Comparison of ENCODE assay signal across 19 cellular contexts in the genomic region with DNA sequence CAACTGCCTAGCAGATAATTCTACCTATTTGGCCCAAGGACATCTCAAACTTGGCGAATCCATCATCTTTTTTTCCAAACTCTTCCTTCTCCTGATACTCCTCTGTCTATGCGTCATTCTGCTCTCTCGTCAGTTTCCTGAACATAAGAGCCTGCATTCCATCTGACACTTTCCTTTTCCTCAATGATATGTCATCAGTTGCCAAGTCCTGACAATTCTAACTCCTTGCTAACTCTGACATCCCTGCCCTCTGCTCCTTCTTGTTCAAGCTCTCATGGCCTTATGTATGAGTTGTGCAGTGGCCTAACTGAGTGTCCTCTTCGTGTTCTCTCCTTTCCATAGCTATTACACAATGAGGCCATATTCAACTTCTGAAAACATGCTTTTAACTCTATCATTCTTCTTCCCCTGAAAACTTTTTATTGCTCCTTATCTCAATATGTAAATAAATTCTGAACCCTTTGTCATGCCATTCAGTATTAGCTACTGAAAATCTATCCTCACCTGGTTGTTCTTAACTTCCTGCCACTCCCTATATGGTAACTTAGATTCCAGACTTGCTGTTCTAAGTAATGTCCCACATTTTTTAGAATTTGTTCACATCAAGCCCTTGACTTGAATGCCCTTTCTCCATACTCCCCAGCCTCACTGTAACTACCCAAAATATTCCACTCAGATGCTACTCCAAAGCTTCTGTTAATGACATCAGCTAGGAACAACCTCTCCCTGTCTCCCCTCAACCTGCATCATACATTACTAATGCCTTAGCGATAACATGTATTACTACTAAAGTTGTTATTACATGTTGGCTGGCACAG. TPM values are rescaled to one million over a fixed set of nuclear protein-coding genes. Genes with fewer than 3 reads are reported as not detected.
DNase-seq lines count a peak whose midpoint lies in the region; ATAC-seq and TF ChIP-seq lines count a peak whose summit lies in the region.
"Had no signal": no experiment of that assay in that cellular context is flagged by ENCODE, and none has a peak within 500 bp of the region (broad histone marks: within the 10 kb centered on the region; RNA-seq: fewer than 3 reads in every experiment).

No MANE protein-coding gene starts in this region.

- peak; percentile 43 to 58 (median 55) for ATAC-seq in psoas muscle
- ATAC-seq in GM21723 (IDR thresholded peaks at IDR 0.05; ENCODE audit: unreplicated experiment): no peak

- H3K4me3 ChIP-seq in right atrium auricular region (no peak overlapping the region), psoas muscle (peak overlapping the region; percentile 72), dorsolateral prefrontal cortex (no peak overlapping the region)
- H3K4me3 ChIP-seq: GM23248, MG63 had no signal

- intact Hi-C loops in psoas muscle (cut with DNase I): no loop called here
- intact Hi-C loops in dorsolateral prefrontal cortex (cut with DNase I): no loop called here

- WGBS in psoas muscle, 3 donors: 30 to 49% (median 38%) methylated on average over 5 of the region's 5 CpGs

- H3K27me3 ChIP-seq in right atrium auricular region (no peaks in the 10 kb centered on the region), psoas muscle (ENCODE audit: insufficient read depth in 3 of 3, low read length in 2 of 3) (no peaks in the 10 kb centered on the region), dorsolateral prefrontal cortex (peaks cover 0 to 7% (median 0%) of the 10 kb centered on the region in 45 donors)
- H3K27me3 ChIP-seq: MG63 had no signal

- DNase-seq in M059J (ENCODE audit: low read depth) (peak; percentile 64), dermis microvascular lymphatic vessel endothelial cell (ENCODE audit: low read depth in 2 of 2) (peak; percentile 61 to 96), right atrium auricular region (ENCODE audit: low spot score) (no peak), psoas muscle (no peak), NCI-H187 treated with DMSO at 0.1 percent for 48 hours (lab: John Stamatoyannopoulos, UW) (no peak), dorsolateral prefrontal cortex (no peak)
- no peak for DNase-seq in activated CD4-positive, alpha-beta T cell treated with anti-CD3 and anti-CD28 coated beads, Interleukin-2, amount 50 U/mL, for 48 hours
- DNase-seq: activated CD4-positive, alpha-beta T cell treated with anti-CD3 and anti-CD28 coated beads for 48 hours; activated gamma-delta T cell treated with Interleukin-2 at 50 U/mL for 16 hours; amygdala; CD4-positive, CD25-positive, alpha-beta regulatory T cell; GM23248; islet precursor cell; NCI-H345; retina; stimulated activated naive CD4-positive, alpha-beta T cell; trophoblast cell had no signal

- peaks cover 0 to 81% of the 10 kb centered on the region in 2 donors for H3K4me1 ChIP-seq in right atrium auricular region
- peaks cover 92% of the 10 kb centered on the region for H3K4me1 ChIP-seq in psoas muscle

- H3K9me3 ChIP-seq in right atrium auricular region (no peaks in the 10 kb centered on the region), psoas muscle (no peaks in the 10 kb centered on the region)
- H3K9me3 ChIP-seq: MG63 had no signal

- TF ChIP-seq CTCF in right atrium auricular region (IDR thresholded peaks at IDR 0.05): no peak
- TF ChIP-seq CTCF in psoas muscle (IDR thresholded peaks at IDR 0.05): no peak
- TF ChIP-seq CTCF in dorsolateral prefrontal cortex (IDR thresholded peaks at IDR 0.05 in 54 of 56, conservative IDR thresholded peaks at IDR 0.05 in 2 of 56; ENCODE audit: low read depth in 1 of 56, partially characterized antibody in 56 of 56): no peak

- H3K27ac ChIP-seq in right atrium auricular region (peak overlapping the region; percentile 61 to 79), psoas muscle (peak overlapping the region; percentile 92), dorsolateral prefrontal cortex (peak overlapping the region in 3 of 59 donors; percentile 16 to 46 (median 23))
- H3K27ac ChIP-seq: GM23248 had no signal

- no peaks in the 10 kb centered on the region for H3K36me3 ChIP-seq in right atrium auricular region
- H3K36me3 ChIP-seq in psoas muscle (ENCODE audit: insufficient read depth in 1 of 2, low read depth in 1 of 2): peaks cover 0 to 1% of the 10 kb centered on the region in 2 donors
- H3K36me3 ChIP-seq: MG63 had no signal

RNA-seq across cellular contexts. Expression of a gene that starts 11.5 kb away (rescaled TPM):
- total RNA-seq in M059J (2014; rRNA removed; shearing (Covaris generic)): 10.2 and 11.7 TPM in 2 replicates
- total RNA-seq in dermis microvascular lymphatic vessel endothelial cell (10.9 and 22.0 TPM in 2 replicates), right atrium auricular region (10 to 100 TPM; 55.0 to 78.7 TPM), psoas muscle (100 to 1,000 TPM in 3 of 4 donors, 10 to 100 TPM in 1; 46.2 to 219 (median 113) TPM), dorsolateral prefrontal cortex (10 to 100 TPM in 16 of 120 experiments, 1 to 10 TPM in 104; 2.2 to 18.4 (median 6.4) TPM)
- 100 to 1,000 TPM in 1 of 3 donors, 10 to 100 TPM in 2; 54.4 to 130 (median 59.4) TPM for polyA plus RNA-seq in psoas muscle
- total RNA-seq: CD4-positive, CD25-positive, alpha-beta regulatory T cell had no signal
- polyA plus RNA-seq: CD4-positive, CD25-positive, alpha-beta regulatory T cell had no signal

Comparison
In these comparisons a context has a peak if more than half of its experiments do, and no peak if none do; other contexts are left out.
1. DNase-seq: peak in M059J (single experiment) and dermis microvascular lymphatic vessel endothelial cell (2 of 2); none in right atrium auricular region (single experiment), psoas muscle (0 of 2), NCI-H187 treated with DMSO at 0.1 percent for 48 hours (single experiment), dorsolateral prefrontal cortex (0 of 10) and activated CD4-positive, alpha-beta T cell treated with anti-CD3 and anti-CD28 coated beads, Interleukin-2, amount 50 U/mL, for 48 hours (0 of 2).